In the genomic region with DNA sequence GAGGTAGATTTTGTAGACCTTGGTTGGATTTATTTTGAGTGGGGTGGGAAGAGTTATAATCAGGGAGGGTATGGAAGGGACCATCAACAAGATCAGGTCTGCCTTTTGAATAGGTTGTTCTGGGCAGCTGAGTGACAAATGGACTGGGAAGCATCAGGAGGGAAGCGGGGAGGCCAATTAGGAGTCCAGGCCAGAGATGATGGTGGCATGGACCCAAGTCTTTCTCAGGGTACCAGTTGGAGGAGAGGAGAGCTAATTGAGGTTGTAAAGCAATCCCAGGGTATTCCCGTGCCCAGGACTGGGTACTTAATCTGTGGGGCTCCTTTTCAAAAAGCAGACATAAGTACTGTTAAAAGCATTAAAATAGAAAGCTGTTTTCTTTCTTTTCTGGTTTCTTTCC, we compare ENCODE assay signal across 21 cellular contexts.
DNase-seq lines count a peak whose midpoint lies in the region; ATAC-seq and TF ChIP-seq lines count a peak whose summit lies in the region.
"Had no signal": no experiment of that assay in that cellular context is flagged by ENCODE, and none has a peak within 500 bp of the region (broad histone marks: within the 10 kb centered on the region; RNA-seq: fewer than 3 reads in every experiment).

No MANE protein-coding gene starts in this region.

- no peaks in the 10 kb centered on the region for H3K27me3 ChIP-seq in neutrophil
- no peaks in the 10 kb centered on the region for H3K27me3 ChIP-seq in uterus
- H3K27me3 ChIP-seq: BE2C; BLaER1 treated with 17β-estradiol and CSF1 and Interleukin-3, amounts not matched to agents 10 nM and 100 nM had no signal

- no peaks in the 10 kb centered on the region for H3K36me3 ChIP-seq in neutrophil
- H3K36me3 ChIP-seq in uterus, result no peaks in the 10 kb centered on the region
- H3K36me3 ChIP-seq: BE2C had no signal

- H3K9me3 Mint-ChIP-seq in central memory CD8-positive, alpha-beta T cell, result no peaks in the 10 kb centered on the region
- no peaks in the 10 kb centered on the region for H3K9me3 Mint-ChIP-seq in activated CD4-positive, alpha-beta T cell treated with anti-CD3 and anti-CD28 coated beads, Interleukin-2, amount 10 ng/mL, durations not matched to agents 24 days and 14 days
- H3K9me3 Mint-ChIP-seq: CD14-positive monocyte; CD4-positive, alpha-beta T cell; CD8-positive, alpha-beta memory T cell had no signal

- no peak for TF ChIP-seq POLR2A in uterus (IDR thresholded peaks at IDR 0.05)

- peak overlapping the region; percentile 38 for H3K27ac Mint-ChIP-seq in central memory CD8-positive, alpha-beta T cell (ENCODE audit: low read depth)
- no peak overlapping the region for H3K27ac Mint-ChIP-seq in activated CD4-positive, alpha-beta T cell treated with anti-CD3 and anti-CD28 coated beads, Interleukin-2, amount 10 ng/mL, durations not matched to agents 24 days and 14 days
- H3K27ac Mint-ChIP-seq: CD4-positive, alpha-beta T cell had no signal

- intact Hi-C loops in left ventricle myocardium superior (cut with micrococcal nuclease), result no loop called here
- intact Hi-C loops in uterus (cut with DNase I; ENCODE audit: low total_unique reads), result no loop called here
- intact Hi-C loops in activated CD4-positive, alpha-beta T cell treated with anti-CD3 and anti-CD28 coated beads, Interleukin-2, amount 10 ng/mL, durations not matched to agents 24 days and 14 days (cut with micrococcal nuclease), result no loop called here

- H3K27ac ChIP-seq in neutrophil (peak overlapping the region; percentile 16), uterus (no peak overlapping the region)
- H3K27ac ChIP-seq: BLaER1 treated with 17β-estradiol and CSF1 and Interleukin-3, amounts not matched to agents 10 nM and 100 nM; GM23248 had no signal

- H3K9me3 ChIP-seq in neutrophil (no peaks in the 10 kb centered on the region), uterus (no peaks in the 10 kb centered on the region)
- H3K9me3 ChIP-seq: A549, BE2C had no signal

- TF ChIP-seq CTCF in neutrophil (IDR thresholded peaks at IDR 0.05) (no peak), uterus (IDR thresholded peaks at IDR 0.05) (no peak)

- H3K27me3 Mint-ChIP-seq in central memory CD8-positive, alpha-beta T cell, result no peaks in the 10 kb centered on the region
- no peaks in the 10 kb centered on the region for H3K27me3 Mint-ChIP-seq in activated CD4-positive, alpha-beta T cell treated with anti-CD3 and anti-CD28 coated beads, Interleukin-2, amount 10 ng/mL, durations not matched to agents 24 days and 14 days
- H3K27me3 Mint-ChIP-seq: CD4-positive, alpha-beta T cell; CD8-positive, alpha-beta memory T cell had no signal

- in situ Hi-C loops in G401 (cut with HindIII; ENCODE audit: low sequenced_read_pairs), result no loop called here

- peak; percentile 81 for DNase-seq in G401 (ENCODE audit: low spot score)
- no peak for DNase-seq in central memory CD8-positive, alpha-beta T cell (ENCODE audit: low spot score in 2 of 2)
- DNase-seq in left ventricle myocardium superior, result no peak
- DNase-seq in NK-92 (lab: John Stamatoyannopoulos, UW; ENCODE audit: unreplicated experiment), result no peak
- DNase-seq in uterus, result no peak
- no peak for DNase-seq in activated CD4-positive, alpha-beta T cell treated with anti-CD3 and anti-CD28 coated beads, Interleukin-2, amount 10 ng/mL, durations not matched to agents 24 days and 14 days
- DNase-seq: 8988T; ACHN; AML-193; BE2C; CD4-positive, alpha-beta T cell; CD8-positive, alpha-beta memory T cell; DMS53; DMS79 treated with DMSO at 0.1 percent for 48 hours; GM23248; H7; HCEC 1CT had no signal

- H3K4me3 ChIP-seq in neutrophil (ENCODE audit: low read depth in 1 of 2, low read length in 1 of 2), result no peak overlapping the region
- no peak overlapping the region for H3K4me3 ChIP-seq in uterus
- H3K4me3 ChIP-seq: A549; BLaER1 treated with 17β-estradiol and CSF1 and Interleukin-3, amounts not matched to agents 10 nM and 100 nM; GM23248 had no signal

- no peak overlapping the region for H3K4me3 Mint-ChIP-seq in central memory CD8-positive, alpha-beta T cell
- H3K4me3 Mint-ChIP-seq in activated CD4-positive, alpha-beta T cell treated with anti-CD3 and anti-CD28 coated beads, Interleukin-2, amount 10 ng/mL, durations not matched to agents 24 days and 14 days, result no peak overlapping the region
- H3K4me3 Mint-ChIP-seq: CD14-positive monocyte; CD4-positive, alpha-beta T cell; CD8-positive, alpha-beta memory T cell had no signal

- H3K4me1 Mint-ChIP-seq in central memory CD8-positive, alpha-beta T cell, result peaks cover 78% of the 10 kb centered on the region
- peaks cover 3% of the 10 kb centered on the region for H3K4me1 Mint-ChIP-seq in activated CD4-positive, alpha-beta T cell treated with anti-CD3 and anti-CD28 coated beads, Interleukin-2, amount 10 ng/mL, durations not matched to agents 24 days and 14 days

- H3K36me3 Mint-ChIP-seq in central memory CD8-positive, alpha-beta T cell (ENCODE audit: insufficient read depth), result peaks cover 3% of the 10 kb centered on the region
- H3K36me3 Mint-ChIP-seq in activated CD4-positive, alpha-beta T cell treated with anti-CD3 and anti-CD28 coated beads, Interleukin-2, amount 10 ng/mL, durations not matched to agents 24 days and 14 days (ENCODE audit: low read depth), result no peaks in the 10 kb centered on the region
- H3K36me3 Mint-ChIP-seq: CD8-positive, alpha-beta memory T cell had no signal

- no peak for ATAC-seq in central memory CD8-positive, alpha-beta T cell (replicated peaks; ENCODE audit: extremely low read depth, poor library complexity, severe bottlenecking)
- no peak for ATAC-seq in left ventricle myocardium superior
- ATAC-seq: A549 had no signal

- peaks cover 9 to 20% of the 10 kb centered on the region in 2 experiments for H3K4me1 ChIP-seq in neutrophil (ENCODE audit: control insufficient read depth in 1 of 2, insufficient read depth in 1 of 2, low read depth in 1 of 2, low read length in 1 of 2)
- no peaks in the 10 kb centered on the region for H3K4me1 ChIP-seq in uterus
